ENCODE assay signal across 16 cellular contexts in the genomic region with DNA sequence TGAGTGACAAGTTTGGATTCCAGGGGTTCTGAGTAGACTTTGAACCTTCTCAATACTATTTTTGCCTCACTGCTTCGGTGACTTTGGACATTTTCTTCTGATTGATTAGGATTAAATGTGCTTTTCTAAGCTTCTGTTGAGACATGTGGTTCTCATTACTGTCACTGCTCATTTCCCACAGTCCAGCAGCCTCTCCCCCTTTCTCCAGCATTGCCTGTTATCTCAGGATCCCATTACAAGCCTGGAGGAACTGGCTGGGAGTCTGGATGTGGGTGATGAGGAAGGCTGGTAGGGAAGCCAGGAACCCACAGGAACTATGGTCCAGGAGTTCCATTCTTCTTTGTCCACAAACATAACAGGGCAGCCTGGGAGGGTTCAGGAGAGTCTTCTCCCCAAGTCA. TPM values are rescaled to one million over a fixed set of nuclear protein-coding genes. Genes with fewer than 3 reads are reported as not detected.
A peak's percentile ranks its signal among the peaks of the same experiment; 100 is the strongest.
DNase-seq lines count a peak whose midpoint lies in the region; ATAC-seq and TF ChIP-seq lines count a peak whose summit lies in the region.
"Had no signal": no experiment of that assay in that cellular context is flagged by ENCODE, and none has a peak within 500 bp of the region (broad histone marks: within the 10 kb centered on the region; RNA-seq: fewer than 3 reads in every experiment).

No MANE protein-coding gene starts in this region.

- peaks cover 11% of the 10 kb centered on the region for H3K4me1 ChIP-seq in left ventricle myocardium inferior
- H3K4me1 ChIP-seq in SK-N-SH (ENCODE audit: control insufficient read depth in 1 of 2, insufficient read depth in 2 of 2, low read depth in 1 of 2, low read length in 1 of 2) = peaks cover 0 to 38% of the 10 kb centered on the region in 2 experiments; a peak in 3 of 4 replicates
- H3K4me1 ChIP-seq: adrenal gland had no signal

- ATAC-seq in left ventricle myocardium superior = peak; percentile 36
- ATAC-seq in GM18520 (IDR thresholded peaks at IDR 0.05; ENCODE audit: unreplicated experiment) = no peak
- ATAC-seq in activated naive CD4-positive, alpha-beta T cell treated with anti-CD3 and anti-CD28 coated beads, Interleukin-2, amount 50 U/mL, for 72 hours = no peak

- 13% methylated on average over 1 of the region's 1 CpG for WGBS in SK-N-SH (ENCODE audit: low lambda C conversion rate)

- H3K9me3 Mint-ChIP-seq in activated naive CD4-positive, alpha-beta T cell treated with anti-CD3 and anti-CD28 coated beads, Interleukin-2, amount 50 U/mL, for 72 hours = no peaks in the 10 kb centered on the region
- H3K9me3 Mint-ChIP-seq: activated CD4-positive, alpha-beta memory T cell treated with anti-CD3 and anti-CD28 coated beads, Interleukin-2, amount 10 ng/mL, durations not matched to agents 7 days and 5 days; IgD-negative memory B cell; neural crest cell had no signal

- H4K20me1 ChIP-seq in SK-N-SH (ENCODE audit: insufficient read depth) = no peaks in the 10 kb centered on the region; the same call in 1 of the 2 replicates

- H3F3A ChIP-seq in SK-N-SH (replicated peaks; ENCODE audit: insufficient read depth) = peaks cover 5% of the 10 kb centered on the region

- H3K9ac ChIP-seq in SK-N-SH = no peak overlapping the region

- TF ChIP-seq EP300 in SK-N-SH (IDR thresholded peaks at IDR 0.05; ENCODE audit: borderline replicate concordance in 1 of 2, low read depth in 1 of 2, low read length in 1 of 2) = peak in 1 of 2 experiments; percentile 86; a peak in 2 of 4 replicates

- H3K79me2 ChIP-seq in SK-N-SH (ENCODE audit: insufficient read depth) = no peaks in the 10 kb centered on the region

- H3K4me3 ChIP-seq in left ventricle myocardium inferior (no peak overlapping the region), SK-N-SH (ENCODE audit: low read depth in 2 of 2, low read length in 1 of 2) (no peak overlapping the region), fibroblast of villous mesenchyme (ENCODE audit: low read depth, low read length) (no peak overlapping the region)
- H3K4me3 ChIP-seq: adrenal gland had no signal

- intact Hi-C loops in left ventricle myocardium superior (cut with micrococcal nuclease) = no loop called here
- intact Hi-C loops in left ventricle myocardium inferior (cut with micrococcal nuclease) = no loop called here

- H2AFZ ChIP-seq in SK-N-SH (ENCODE audit: low read depth) = no peak overlapping the region

- peak overlapping the region; percentile 14; the same call in 1 of the 2 replicates for H3K4me2 ChIP-seq in SK-N-SH

- H3K27ac ChIP-seq in left ventricle myocardium inferior (replicated peaks) = no peak overlapping the region
- H3K27ac ChIP-seq in SK-N-SH (ENCODE audit: low read depth in 2 of 2, low read length in 1 of 2) = peak overlapping the region in 1 of 2 experiments; percentile 14; a peak in 1 of 4 replicates
- H3K27ac ChIP-seq: adrenal gland had no signal

- H3K9me3 ChIP-seq in left ventricle myocardium inferior (replicated peaks) (no peaks in the 10 kb centered on the region), SK-N-SH (no peaks in the 10 kb centered on the region)
- H3K9me3 ChIP-seq: adrenal gland had no signal

- TF ChIP-seq CTCF in left ventricle myocardium inferior (IDR thresholded peaks at IDR 0.05; ENCODE audit: borderline replicate concordance) (no peak), SK-N-SH (IDR thresholded peaks at IDR 0.05) (no peak), fibroblast of villous mesenchyme (IDR thresholded peaks at IDR 0.05; ENCODE audit: insufficient read depth, low read depth, low read length) (no peak)

- no peaks in the 10 kb centered on the region for H3K9me2 ChIP-seq in SK-N-SH

- no peak overlapping the region for H3K27ac Mint-ChIP-seq in activated naive CD4-positive, alpha-beta T cell treated with anti-CD3 and anti-CD28 coated beads, Interleukin-2, amount 50 U/mL, for 72 hours
- H3K27ac Mint-ChIP-seq: activated CD4-positive, alpha-beta memory T cell treated with anti-CD3 and anti-CD28 coated beads, Interleukin-2, amount 10 ng/mL, durations not matched to agents 7 days and 5 days; IgD-negative memory B cell had no signal

- H3K36me3 ChIP-seq in left ventricle myocardium inferior (no peaks in the 10 kb centered on the region), SK-N-SH (replicated peaks in 1 of 2; ENCODE audit: control insufficient read depth in 1 of 2, insufficient read depth in 2 of 2, low read length in 1 of 2) (no peaks in the 10 kb centered on the region)
- H3K36me3 ChIP-seq: adrenal gland had no signal

- H3K36me3 Mint-ChIP-seq in activated naive CD4-positive, alpha-beta T cell treated with anti-CD3 and anti-CD28 coated beads, Interleukin-2, amount 50 U/mL, for 72 hours = no peaks in the 10 kb centered on the region
- H3K36me3 Mint-ChIP-seq: IgD-negative memory B cell had no signal

- TF ChIP-seq RAD21 in SK-N-SH (IDR thresholded peaks at IDR 0.05; ENCODE audit: low read length) = no peak; the same call in 1 of the 2 replicates

- POLR2A ChIA-PET in SK-N-SH (lab: Yijun Ruan, JAX) = no interaction called here

- DNase-seq in left ventricle myocardium superior (no peak), left ventricle myocardium inferior (no peak), SK-N-SH (peak; percentile 73), fibroblast of villous mesenchyme (ENCODE audit: low read depth) (peak; percentile 26), stromal cell of bone marrow (ENCODE audit: low read depth) (peak; percentile 26), nucleus accumbens (lab: John Stamatoyannopoulos, UW) (no peak)
- DNase-seq in activated naive CD4-positive, alpha-beta T cell treated with anti-CD3 and anti-CD28 coated beads, Interleukin-2, amount 50 U/mL, for 72 hours (ENCODE audit: low spot score in 2 of 2) = no peak
- DNase-seq: activated CD4-positive, alpha-beta memory T cell treated with anti-CD3 and anti-CD28 coated beads, Interleukin-2, amount 10 ng/mL, durations not matched to agents 7 days and 5 days; activated gamma-delta T cell; cortex of kidney; NCI-H1436 treated with DMSO at 0.1 percent for 48 hours; SW 1271 had no signal

- H3K27me3 ChIP-seq in left ventricle myocardium inferior (ENCODE audit: low read depth) (no peaks in the 10 kb centered on the region), SK-N-SH (ENCODE audit: insufficient read depth) (no peaks in the 10 kb centered on the region)
- H3K27me3 ChIP-seq: adrenal gland had no signal

- CTCF ChIA-PET in SK-N-SH (lab: Yijun Ruan, JAX) = interaction anchor here (0.7 to 1.8 kb wide), 5 partner anchors 9 to 1358 kb away, joined by 3 to 7 read pairs (median 3); no protein-coding TSS in a partner anchor

TF ChIP-seq in SK-N-SH, 30 proteins besides CTCF, POLR2A, EP300 and RAD21 (continues in another document):
- TF ChIP-seq SIN3A (IDR thresholded peaks at IDR 0.05; ENCODE audit: borderline replicate concordance, low read depth, low read length) = peak; percentile 69; the same call in 1 of the 2 replicates
- TF ChIP-seq JUND (IDR thresholded peaks at IDR 0.05) = peak; percentile 45; the same call in 1 of the 2 replicates
- TF ChIP-seq, protein P1, sequence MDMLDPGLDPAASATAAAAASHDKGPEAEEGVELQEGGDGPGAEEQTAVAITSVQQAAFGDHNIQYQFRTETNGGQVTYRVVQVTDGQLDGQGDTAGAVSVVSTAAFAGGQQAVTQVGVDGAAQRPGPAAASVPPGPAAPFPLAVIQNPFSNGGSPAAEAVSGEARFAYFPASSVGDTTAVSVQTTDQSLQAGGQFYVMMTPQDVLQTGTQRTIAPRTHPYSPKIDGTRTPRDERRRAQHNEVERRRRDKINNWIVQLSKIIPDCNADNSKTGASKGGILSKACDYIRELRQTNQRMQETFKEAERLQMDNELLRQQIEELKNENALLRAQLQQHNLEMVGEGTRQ (IDR thresholded peaks at IDR 0.05; ENCODE audit: borderline replicate concordance, low read depth, low read length) = no peak
- no peak for TF ChIP-seq MAX (IDR thresholded peaks at IDR 0.05; ENCODE audit: low read depth)
- peak; percentile 87 for TF ChIP-seq POLR2AphosphoS5 (IDR thresholded peaks at IDR 0.05; ENCODE audit: low read depth, low read length)
- peak; percentile 89 for TF ChIP-seq PBX3 (IDR thresholded peaks at IDR 0.05)
- peak; percentile 91 for TF ChIP-seq CHD2 (IDR thresholded peaks at IDR 0.05; ENCODE audit: low read length, partially characterized antibody)
- TF ChIP-seq ELF1 (IDR thresholded peaks at IDR 0.05) = no peak
- peak; percentile 96 for TF ChIP-seq GATA2 (CRISPR knock-in tag; IDR thresholded peaks at IDR 0.05)

RNA-seq across cellular contexts. Expression of gene TMEM150C, which starts 56.5 kb away (rescaled TPM):
- total RNA-seq in left ventricle myocardium superior (19.6 TPM), left ventricle myocardium inferior (13.6 TPM), fibroblast of villous mesenchyme (under 0.01 and 0.43 TPM in 2 replicates)
- polyA plus RNA-seq in SK-N-SH (2012; rRNA removed) = 1.0 and 1.3 TPM in 2 replicates
- polyA plus RNA-seq in SK-N-SH (2012; cell fraction: cytosol; rRNA removed) = 1.0 and 1.1 TPM in 2 replicates
- 0.56 and 1.2 TPM in 2 replicates for polyA plus RNA-seq in SK-N-SH (2012; cell fraction: nucleus; rRNA removed)
- not detected for total RNA-seq in activated naive CD4-positive, alpha-beta T cell treated with anti-CD3 and anti-CD28 coated beads, Interleukin-2, amount 50 U/mL, for 72 hours
- total RNA-seq: activated CD4-positive, alpha-beta memory T cell treated with anti-CD3 and anti-CD28 coated beads, Interleukin-2, amount 10 ng/mL, durations not matched to agents 7 days and 5 days had no signal
- polyA plus RNA-seq: IgD-negative memory B cell had no signal

Comparison
In these comparisons a context has a peak if more than half of its experiments do, and no peak if none do; other contexts are left out.
1. DNase-seq: peak in SK-N-SH (single experiment), fibroblast of villous mesenchyme (single experiment) and stromal cell of bone marrow (single experiment); none in left ventricle myocardium superior (single experiment), left ventricle myocardium inferior (single experiment), activated naive CD4-positive, alpha-beta T cell treated with anti-CD3 and anti-CD28 coated beads, Interleukin-2, amount 50 U/mL, for 72 hours (0 of 2) and nucleus accumbens (0 of 56).
2. RNA of gene TMEM150C, which starts 56.5 kb away (total RNA-seq): 19.6 TPM in left ventricle myocardium superior (single experiment) and 13.6 TPM in left ventricle myocardium inferior (single experiment); under 0.01 to 0.43 TPM in fibroblast of villous mesenchyme and not detected in activated naive CD4-positive, alpha-beta T cell treated with anti-CD3 and anti-CD28 coated beads, Interleukin-2, amount 50 U/mL, for 72 hours; every median in the first group is over 10 times any median in the second.